In genomic region chr15:37010595-37010994, GRCh38 we compare ENCODE assay signal across 20 cellular contexts.
DNase-seq lines count a peak whose midpoint lies in the region; ATAC-seq, FAIRE-seq and TF ChIP-seq lines count a peak whose summit lies in the region.
"Had no signal": no experiment of that assay in that cellular context is flagged by ENCODE, and none has a peak within 500 bp of the region (broad histone marks: within the 10 kb centered on the region; RNA-seq: fewer than 3 reads in every experiment).

No MANE protein-coding gene starts in this region.

- peaks cover 13% of the 10 kb centered on the region for H3K4me1 Mint-ChIP-seq in MCF 10A (ENCODE audit: insufficient read depth, unreplicated experiment)
- H3K4me1 Mint-ChIP-seq: CD14-positive monocyte; CD4-positive, alpha-beta memory T cell had no signal

- no peak for ATAC-seq in K562

- H3K79me2 ChIP-seq in mammary epithelial cell (ENCODE audit: insufficient read depth, low read length) (no peaks in the 10 kb centered on the region), K562 (ENCODE audit: control insufficient read depth, insufficient read depth, low read length) (no peaks in the 10 kb centered on the region)

- H3K4me3 Mint-ChIP-seq in MCF 10A (ENCODE audit: unreplicated experiment): no peak overlapping the region
- H3K4me3 Mint-ChIP-seq: CD14-positive monocyte; CD4-positive, alpha-beta memory T cell had no signal

- BruUV-seq in MCF 10A (replicated peaks; lab: Mats Ljungman, UMichigan): no TSS peak
- no TSS peak for BruUV-seq in mammary epithelial cell (replicated peaks; lab: Mats Ljungman, UMichigan)
- no TSS peak for BruUV-seq in K562 (replicated peaks; lab: Mats Ljungman, UMichigan)

- H3K36me3 Mint-ChIP-seq in MCF 10A (ENCODE audit: insufficient read depth, unreplicated experiment): no peaks in the 10 kb centered on the region
- H3K36me3 Mint-ChIP-seq: CD14-positive monocyte; CD4-positive, alpha-beta memory T cell had no signal

- no peaks in the 10 kb centered on the region for H3K9me3 Mint-ChIP-seq in MCF 10A (ENCODE audit: unreplicated experiment)
- H3K9me3 Mint-ChIP-seq: CD4-positive, alpha-beta memory T cell had no signal

- CTCF ChIA-PET in MCF 10A (lab: Yijun Ruan, JAX) (interaction anchor here (1.0 kb wide), 1 partner anchor 10 kb away, joined by 6 read pairs; no protein-coding TSS in a partner anchor), mammary epithelial cell (lab: Charles Lee; ENCODE audit: low non-redundant PET) (no interaction called here), K562 (lab: Yijun Ruan, JAX; ENCODE audit: low intra/inter-chr PET ratio) (no interaction called here)

- WGBS in mammary epithelial cell (ENCODE audit: low coverage, missing lambda C conversion rate): 82% methylated on average over 7 of the region's 7 CpGs
- 98% methylated on average over 6 of the region's 7 CpGs for WGBS in K562 (ENCODE audit: insufficient coverage, low coverage, missing lambda C conversion rate)

- in situ Hi-C loops in mammary epithelial cell (cut with MboI; ENCODE audit: low sequenced_read_pairs in 2 of 2) (no loop called here), K562 (cut with MboI) (no loop called here)

- DNase-seq in MCF 10A (ENCODE audit: unreplicated experiment) (no peak), mammary epithelial cell (no peak), H54 (ENCODE audit: insufficient read length, low spot score) (no peak), K562 (ENCODE audit: extremely low read depth in 1 of 4, low spot score in 3 of 4) (no peak), dermis blood vessel endothelial cell (no peak), NK-92 (lab: John Stamatoyannopoulos, UW; ENCODE audit: unreplicated experiment) (no peak), retina (no peak)
- DNase-seq: Calu3; CD4-positive, alpha-beta memory T cell; DND-41; EL; GM23248; HCEC 1CT had no signal

- no peak for TF ChIP-seq RAD21 in K562 (CRISPR knock-in tag; conservative IDR thresholded peaks at IDR 0.05 in 1 of 2, IDR thresholded peaks at IDR 0.05 in 1 of 2)

- no peak overlapping the region for H3K4me3 ChIP-seq in mammary epithelial cell (replicated peaks in 1 of 3; ENCODE audit: insufficient read depth in 1 of 3, low read depth in 2 of 3, low read length in 3 of 3)
- H3K4me3 ChIP-seq in K562: no peak overlapping the region
- H3K4me3 ChIP-seq: BLaER1, GM23248 had no signal

- TF ChIP-seq POLR2A in H54 (IDR thresholded peaks at IDR 0.05; ENCODE audit: low read depth, low read length): no peak
- TF ChIP-seq POLR2A in K562 (conservative IDR thresholded peaks at IDR 0.05): no peak

- no peaks in the 10 kb centered on the region for H3K4me1 ChIP-seq in mammary epithelial cell (ENCODE audit: insufficient read depth, low read length)
- H3K4me1 ChIP-seq in K562 (replicated peaks in 1 of 2; ENCODE audit: control insufficient read depth in 2 of 2, insufficient read depth in 2 of 2, low read length in 2 of 2): peaks cover 0 to 7% of the 10 kb centered on the region in 2 experiments; a peak in 2 of 5 replicates
- H3K4me1 ChIP-seq: BLaER1 had no signal

- no peak overlapping the region for H3K27ac ChIP-seq in mammary epithelial cell (ENCODE audit: insufficient read depth, low read depth, low read length)
- H3K27ac ChIP-seq in K562 (ENCODE audit: extremely low read depth, low read depth, low read length): no peak overlapping the region
- H3K27ac ChIP-seq: 22Rv1, BLaER1, GM23248, KMS-11 had no signal

- TF ChIP-seq CTCF in MCF 10A (IDR thresholded peaks at IDR 0.05; ENCODE audit: unreplicated experiment) (no peak), mammary epithelial cell (conservative IDR thresholded peaks at IDR 0.05 in 1 of 2, IDR thresholded peaks at IDR 0.05 in 1 of 2; ENCODE audit: extremely low read depth in 1 of 2, insufficient read depth in 1 of 2, low read depth in 1 of 2, low read length in 2 of 2) (no peak), K562 (IDR thresholded peaks at IDR 0.05 in 2 of 3, conservative IDR thresholded peaks at IDR 0.05 in 1 of 3; ENCODE audit: insufficient read depth in 2 of 3, low read depth in 1 of 3, low read length in 3 of 3) (no peak)

- H3K27me3 ChIP-seq in mammary epithelial cell (ENCODE audit: insufficient read depth, low read length) (no peaks in the 10 kb centered on the region), K562 (ENCODE audit: control insufficient read depth in 2 of 2, insufficient read depth in 2 of 2, low read length in 2 of 2) (no peaks in the 10 kb centered on the region)
- H3K27me3 ChIP-seq: BLaER1 had no signal

- H2AFZ ChIP-seq in mammary epithelial cell (ENCODE audit: low read depth, low read length): no peak overlapping the region
- no peak overlapping the region for H2AFZ ChIP-seq in K562 (ENCODE audit: low read depth, low read length)
- H2AFZ ChIP-seq: GM23248 had no signal

- H3K36me3 ChIP-seq in mammary epithelial cell (ENCODE audit: insufficient read depth, low read length) (no peaks in the 10 kb centered on the region), K562 (ENCODE audit: control insufficient read depth, insufficient read depth, low read length) (peaks cover 13% of the 10 kb centered on the region; the same call in 2 of the 3 replicates)
- H3K36me3 ChIP-seq: BLaER1 had no signal

- H3K9me3 ChIP-seq in mammary epithelial cell (replicated peaks; ENCODE audit: insufficient read depth, low read length): no peaks in the 10 kb centered on the region
- no peaks in the 10 kb centered on the region for H3K9me3 ChIP-seq in K562 (replicated peaks; ENCODE audit: control insufficient read depth, insufficient read depth, low read depth, low read length)
- H3K9me3 ChIP-seq: BLaER1 had no signal

- intact Hi-C loops in MCF 10A (cut with micrococcal nuclease): no loop called here
- intact Hi-C loops in mammary epithelial cell (cut with micrococcal nuclease): no loop called here
- intact Hi-C loops in K562 (cut with micrococcal nuclease): no loop called here

- no peaks in the 10 kb centered on the region for H3K27me3 Mint-ChIP-seq in MCF 10A (ENCODE audit: insufficient read depth, unreplicated experiment)
- H3K27me3 Mint-ChIP-seq: CD4-positive, alpha-beta memory T cell had no signal

- no peaks in the 10 kb centered on the region for H4K20me1 ChIP-seq in mammary epithelial cell (ENCODE audit: insufficient read depth, low read length)
- no peaks in the 10 kb centered on the region for H4K20me1 ChIP-seq in K562 (replicated peaks; ENCODE audit: control insufficient read depth, insufficient read depth, low read length)
- H4K20me1 ChIP-seq: BLaER1 had no signal

- peak; percentile 36 for FAIRE-seq in H54 (lab: Jason Lieb, UNC)
- FAIRE-seq in K562 (lab: Jason Lieb, UNC): no peak
- FAIRE-seq: GM12891, GM19239, HTR-8/SVneo had no signal

- no peak for TF ChIP-seq EP300 in K562 (IDR thresholded peaks at IDR 0.05; ENCODE audit: low read length)

- dilution Hi-C loops in mammary epithelial cell (cut with HindIII; ENCODE audit: low sequenced_read_pairs): no loop called here

- peak overlapping the region; percentile 5 for H3K27ac Mint-ChIP-seq in MCF 10A (ENCODE audit: low read depth, unreplicated experiment)
- H3K27ac Mint-ChIP-seq: CD14-positive monocyte; CD4-positive, alpha-beta memory T cell had no signal

- POLR2A ChIA-PET in MCF 10A (lab: Yijun Ruan, JAX): no interaction called here
- POLR2A ChIA-PET in K562 (lab: Yijun Ruan, JAX): interaction anchor here (0.6 kb wide), 1 partner anchor 12 kb away, joined by 3 read pairs; no protein-coding TSS in a partner anchor

- no peaks in the 10 kb centered on the region for H3K9me1 ChIP-seq in K562 (ENCODE audit: control insufficient read depth, insufficient read depth, low read length)

- no peak overlapping the region for H3K9ac ChIP-seq in mammary epithelial cell (ENCODE audit: insufficient read depth, low read length)
- H3K9ac ChIP-seq in K562 (ENCODE audit: insufficient read depth in 1 of 2, low read depth in 2 of 2, low read length in 2 of 2): no peak overlapping the region
- H3K9ac ChIP-seq: BLaER1, GM23248, KMS-11 had no signal

- H3K4me2 ChIP-seq in mammary epithelial cell (ENCODE audit: insufficient read depth, low read depth, low read length): no peak overlapping the region
- H3K4me2 ChIP-seq in K562 (ENCODE audit: insufficient read depth, low read length): no peak overlapping the region
- H3K4me2 ChIP-seq: BLaER1, KMS-11 had no signal

TF ChIP-seq in K562, 482 proteins besides CTCF, POLR2A, EP300 and RAD21:
- TF ChIP-seq HMG20A (CRISPR knock-in tag; conservative IDR thresholded peaks at IDR 0.05) (no peak), C11orf30 (IDR thresholded peaks at IDR 0.05; ENCODE audit: low read depth) (peak; percentile 59; the same call in 1 of the 2 replicates), SIX5 (IDR thresholded peaks at IDR 0.05; ENCODE audit: borderline replicate concordance in 1 of 2, insufficient read depth in 1 of 2, low read depth in 1 of 2, low read length in 2 of 2) (no peak), KAT8 (IDR thresholded peaks at IDR 0.05; ENCODE audit: low read depth) (no peak), MAFG (tag; conservative IDR thresholded peaks at IDR 0.05) (0 out of 2 replicates have a peak, but pooled peaks have one; percentile 21), MAFF (IDR thresholded peaks at IDR 0.05; ENCODE audit: low read length) (peak; percentile 28; the same call in 1 of the 2 replicates), TAF9B (IDR thresholded peaks at IDR 0.05; ENCODE audit: partially characterized antibody) (no peak), ZNF121 (CRISPR knock-in tag; conservative IDR thresholded peaks at IDR 0.05) (no peak), ZNF316 (IDR thresholded peaks at IDR 0.05) (peak; percentile 65)
